11 cellular contexts compared by ENCODE assay signal in genomic region chr14:59278111-59278510, GRCh38.
DNase-seq lines count a peak whose midpoint lies in the region; ATAC-seq lines count a peak whose summit lies in the region.
"Had no signal": no experiment of that assay in that cellular context is flagged by ENCODE, and none has a peak within 500 bp of the region (broad histone marks: within the 10 kb centered on the region; RNA-seq: fewer than 3 reads in every experiment).

No MANE protein-coding gene starts in this region.

- ATAC-seq in GM18511 (IDR thresholded peaks at IDR 0.05; ENCODE audit: unreplicated experiment) = no peak
- no peak for ATAC-seq in GM21423 (IDR thresholded peaks at IDR 0.05; ENCODE audit: unreplicated experiment)

- H3K36me3 ChIP-seq in GM23248 (ENCODE audit: low read depth) (no peaks in the 10 kb centered on the region), rectal smooth muscle tissue (ENCODE audit: control insufficient read depth, insufficient read depth, low read length) (no peaks in the 10 kb centered on the region)

- H3K4me2 ChIP-seq in GM23248 (ENCODE audit: unreplicated experiment) = peak overlapping the region; percentile 66

- H3K9ac ChIP-seq in GM23248 = peak overlapping the region; percentile 52
- no peak overlapping the region for H3K9ac ChIP-seq in rectal smooth muscle tissue (ENCODE audit: low read length)

- H3K27me3 ChIP-seq in GM23248 (replicated peaks; ENCODE audit: insufficient read depth) (no peaks in the 10 kb centered on the region), rectal smooth muscle tissue (ENCODE audit: control insufficient read depth, insufficient read depth, low read length) (no peaks in the 10 kb centered on the region)

- in situ Hi-C loops in GM23248 (cut with MboI) = no loop called here
- in situ Hi-C loops in SK-MEL-5 (cut with HindIII; ENCODE audit: low pct_unique_long_range_greater_than_20kb, low sequenced_read_pairs) = no loop called here

- H2AFZ ChIP-seq in GM23248 = no peak overlapping the region

- 0 to 2% methylated on average over 2 of the region's 2 CpGs for WGBS in GM23248 (ENCODE audit: low coverage in 1 of 2, low lambda C conversion rate in 2 of 2, missing lambda C conversion rate in 2 of 2), 2 experiments

- H3K27ac ChIP-seq in GM23248 = peak overlapping the region; percentile 79
- peak overlapping the region; percentile 30 for H3K27ac ChIP-seq in rectal smooth muscle tissue (ENCODE audit: low read depth, low read length)

- DNase-seq in GM23248 (peak; percentile 95), SK-MEL-5 (ENCODE audit: low read depth, low spot score) (peak; percentile 98), fibroblast of gingiva (ENCODE audit: low read depth) (peak; percentile 79), NCI-H345 (lab: John Stamatoyannopoulos, UW) (no peak), NCI-H2196 (lab: John Stamatoyannopoulos, UW; ENCODE audit: unreplicated experiment) (no peak)
- DNase-seq: activated CD4-positive, alpha-beta T cell treated with anti-CD3 and anti-CD28 coated beads for 36 hours; NK-92 treated with Interleukin-12 subunit alpha and Interleukin-12 subunit beta, amount 100 ng/mL, for 24 hours; retina had no signal

- peak overlapping the region; percentile 28; the same call in 1 of the 2 replicates for H3K4me3 ChIP-seq in GM23248
- no peak overlapping the region for H3K4me3 ChIP-seq in rectal smooth muscle tissue (ENCODE audit: low read length)

- no peaks in the 10 kb centered on the region for H4K20me1 ChIP-seq in GM23248 (ENCODE audit: insufficient read depth)

- H3K4me1 ChIP-seq in GM23248 (ENCODE audit: insufficient read depth) (peaks cover 72% of the 10 kb centered on the region), rectal smooth muscle tissue (ENCODE audit: control insufficient read depth, insufficient read depth, low read length) (peaks cover 27% of the 10 kb centered on the region)

- no peaks in the 10 kb centered on the region for H3K9me3 ChIP-seq in GM23248 (ENCODE audit: low read depth)

- no peaks in the 10 kb centered on the region for H3K79me2 ChIP-seq in GM23248 (ENCODE audit: insufficient read depth)

- peaks cover 65% of the 10 kb centered on the region for H3F3A ChIP-seq in GM23248 (ENCODE audit: insufficient read depth)

- no peaks in the 10 kb centered on the region for H3K9me2 ChIP-seq in GM23248 (ENCODE audit: insufficient read depth)

Comparison
In these comparisons a context has a peak if more than half of its experiments do, and no peak if none do; other contexts are left out.
1. DNase-seq: peak in GM23248 (single experiment), SK-MEL-5 (single experiment) and fibroblast of gingiva (single experiment); none in NCI-H345 (single experiment) and NCI-H2196 (single experiment).